Comparison of ENCODE assay signal across 17 cellular contexts in genomic region chr17:79404136-79404911, GRCh38.
DNase-seq lines count a peak whose midpoint lies in the region; ATAC-seq and TF ChIP-seq lines count a peak whose summit lies in the region.
"Had no signal": no experiment of that assay in that cellular context is flagged by ENCODE, and none has a peak within 500 bp of the region (broad histone marks: within the 10 kb centered on the region; RNA-seq: fewer than 3 reads in every experiment).

No MANE protein-coding gene starts in this region.

- no peaks in the 10 kb centered on the region for H3K79me1 ChIP-seq in neuronal stem cell (ENCODE audit: low read depth, low read length)

- no peak overlapping the region for H4K91ac ChIP-seq in neuronal stem cell (ENCODE audit: low read depth, low read length, poor library complexity)

- no peaks in the 10 kb centered on the region for H3K9me3 ChIP-seq in HEK293 (ENCODE audit: control insufficient read depth, insufficient read depth, low read depth, low read length)
- H3K9me3 ChIP-seq in neuronal stem cell (replicated peaks in 1 of 2; ENCODE audit: control insufficient read depth in 2 of 2, insufficient read depth in 1 of 2, low read depth in 1 of 2, low read length in 2 of 2), result no peaks in the 10 kb centered on the region
- H3K9me3 ChIP-seq: Caco-2 had no signal

- peaks cover 12% of the 10 kb centered on the region for H3K27me3 Mint-ChIP-seq in glutamatergic neuron (ENCODE audit: unreplicated experiment)

- peaks cover 0 to 48% (median 6%) of the 10 kb centered on the region in 3 experiments for H3K27me3 ChIP-seq in neuronal stem cell (ENCODE audit: control insufficient read depth in 3 of 3, insufficient read depth in 3 of 3, low read depth in 1 of 3, low read length in 3 of 3)

- peak overlapping the region; percentile 9 for H2AK5ac ChIP-seq in neuronal stem cell (ENCODE audit: low read depth, low read length)

- no peak overlapping the region for H2BK12ac ChIP-seq in neuronal stem cell (ENCODE audit: low read length)

- no peak overlapping the region for H2BK5ac ChIP-seq in neuronal stem cell (ENCODE audit: low read length)

- POLR2A ChIA-PET in HEK293 (lab: Yijun Ruan, JAX), result no interaction called here

- H3K4me3 ChIP-seq in HEK293 (ENCODE audit: low read depth, low read length) (no peak overlapping the region), neuronal stem cell (ENCODE audit: low read length in 2 of 2) (no peak overlapping the region)
- H3K4me3 ChIP-seq: BLaER1 had no signal

- WGBS in neuronal stem cell (ENCODE audit: extremely low coverage in 2 of 2, insufficient read length in 2 of 2, insufficient replicate concordance in 1 of 2), 2 donors, result no CpG with 5 or more reads among the region's 16 CpGs

- H3K4me3 Mint-ChIP-seq in glutamatergic neuron (ENCODE audit: unreplicated experiment), result peak overlapping the region; percentile 21
- H3K4me3 Mint-ChIP-seq: B cell; CD4-positive, CD25-positive, alpha-beta regulatory T cell; CD8-positive, alpha-beta T cell had no signal

- H3K27ac Mint-ChIP-seq in glutamatergic neuron (ENCODE audit: unreplicated experiment), result no peak overlapping the region
- H3K27ac Mint-ChIP-seq: B cell; CD4-positive, CD25-positive, alpha-beta regulatory T cell; CD8-positive, alpha-beta T cell had no signal

- no peak overlapping the region for H3K9ac ChIP-seq in neuronal stem cell (ENCODE audit: low read depth, low read length, poor library complexity)
- H3K9ac ChIP-seq: BLaER1 had no signal

- peaks cover 21% of the 10 kb centered on the region for H3K9me3 Mint-ChIP-seq in glutamatergic neuron (ENCODE audit: unreplicated experiment)
- H3K9me3 Mint-ChIP-seq: CD8-positive, alpha-beta T cell had no signal

- TF ChIP-seq CTCF in HEK293 (tag by site-specific recombination; IDR thresholded peaks at IDR 0.05) (no peak), glutamatergic neuron (IDR thresholded peaks at IDR 0.05; ENCODE audit: partially characterized antibody, unreplicated experiment) (no peak)

- H3K4me1 ChIP-seq in HEK293 (ENCODE audit: control insufficient read depth, insufficient read depth, low read length) (no peaks in the 10 kb centered on the region), neuronal stem cell (ENCODE audit: control insufficient read depth in 2 of 2, insufficient read depth in 1 of 2, low read depth in 1 of 2, low read length in 2 of 2) (peaks cover 3 to 16% of the 10 kb centered on the region in 2 donors)

- no peak overlapping the region for H3K23ac ChIP-seq in neuronal stem cell (ENCODE audit: low read depth, low read length, poor library complexity)

- no peak overlapping the region for H2BK120ac ChIP-seq in neuronal stem cell (ENCODE audit: low read depth, low read length)

- no peak overlapping the region for H2AFZ ChIP-seq in neuronal stem cell (ENCODE audit: low read length)

- no peak overlapping the region for H3K14ac ChIP-seq in neuronal stem cell (ENCODE audit: low read length)

- no peak overlapping the region for H2BK15ac ChIP-seq in neuronal stem cell (ENCODE audit: low read length)

- no peak overlapping the region for H3K4ac ChIP-seq in neuronal stem cell (ENCODE audit: low read length)

- no peak for ATAC-seq in HG02852 (IDR thresholded peaks at IDR 0.05; ENCODE audit: unreplicated experiment)
- ATAC-seq in esophagus mucosa, result no peak
- ATAC-seq: CD8-positive, alpha-beta T cell had no signal

- H4K8ac ChIP-seq in neuronal stem cell (ENCODE audit: low read depth, low read length), result no peak overlapping the region

- H3K36me3 ChIP-seq in HEK293 (ENCODE audit: control insufficient read depth in 2 of 2, insufficient read depth in 1 of 2, low read length in 2 of 2) (no peaks in the 10 kb centered on the region), neuronal stem cell (replicated peaks in 1 of 2; ENCODE audit: control insufficient read depth in 2 of 2, insufficient read depth in 2 of 2, low read length in 2 of 2) (no peaks in the 10 kb centered on the region)
- H3K36me3 ChIP-seq: BLaER1 had no signal

- peaks cover 28% of the 10 kb centered on the region for H3K4me1 Mint-ChIP-seq in glutamatergic neuron (ENCODE audit: low read depth, unreplicated experiment)

- H3K18ac ChIP-seq in neuronal stem cell (ENCODE audit: low read length), result no peak overlapping the region

- no peak for DNase-seq in glutamatergic neuron
- DNase-seq in neuronal stem cell (ENCODE audit: low spot score), result no peak
- no peak for DNase-seq in activated CD4-positive, alpha-beta T cell treated with anti-CD3 and anti-CD28 coated beads, Interleukin-2, amount 50 U/mL, for 48 hours
- DNase-seq: Caco-2; CD4-positive, CD25-positive, alpha-beta regulatory T cell; CD8-positive, alpha-beta T cell; DMS153; DND-41; GOT3; H7; HCEC 1CT had no signal

- H3K27ac ChIP-seq in HEK293 (ENCODE audit: extremely low read depth, low read depth, low read length) (no peak overlapping the region), neuronal stem cell (replicated peaks; ENCODE audit: low read length) (no peak overlapping the region)
- H3K27ac ChIP-seq: BLaER1, C4-2B had no signal

- H3K4me2 ChIP-seq in neuronal stem cell (ENCODE audit: insufficient read depth, low read length, poor library complexity, severe bottlenecking), result no peak overlapping the region

- CTCF ChIA-PET in HEK293 (lab: Yijun Ruan, JAX), result interaction anchor here (0.6 to 5.5 kb wide), 5 partner anchors 11 to 362 kb away, joined by 3 to 45 read pairs (median 5); no protein-coding TSS in a partner anchor

- peaks cover 18% of the 10 kb centered on the region for H3K36me3 Mint-ChIP-seq in glutamatergic neuron (ENCODE audit: unreplicated experiment)
- H3K36me3 Mint-ChIP-seq: CD4-positive, CD25-positive, alpha-beta regulatory T cell; CD8-positive, alpha-beta T cell had no signal

TF ChIP-seq in HEK293, 187 proteins besides CTCF, POLR2A, EP300 and RAD21:
- TF ChIP-seq ZNF133 (tag by site-specific recombination; IDR thresholded peaks at IDR 0.05), result no peak
- no peak for TF ChIP-seq KLF10 (tag by site-specific recombination; IDR thresholded peaks at IDR 0.05)
- no peak for TF ChIP-seq ZNF76 (tag by site-specific recombination; IDR thresholded peaks at IDR 0.05; ENCODE audit: borderline replicate concordance, low read depth)
- TF ChIP-seq ZNF10 (tag by site-specific recombination; IDR thresholded peaks at IDR 0.05), result no peak
- peak; percentile 89 for TF ChIP-seq ZNF16 (tag by site-specific recombination; IDR thresholded peaks at IDR 0.05; ENCODE audit: low read depth)
- TF ChIP-seq ZNF341 (tag by site-specific recombination; IDR thresholded peaks at IDR 0.05; ENCODE audit: low read depth), result no peak
TF ChIP-seq in HEK293: peak in this region for 1.
